20 cellular contexts compared by ENCODE assay signal in genomic region chr3:13221491-13221890, GRCh38.
A peak's percentile ranks its signal among the peaks of the same experiment; 100 is the strongest.
DNase-seq lines count a peak whose midpoint lies in the region; FAIRE-seq and TF ChIP-seq lines count a peak whose summit lies in the region.
"Had no signal": no experiment of that assay in that cellular context is flagged by ENCODE, and none has a peak within 500 bp of the region (broad histone marks: within the 10 kb centered on the region; RNA-seq: fewer than 3 reads in every experiment).

No MANE protein-coding gene starts in this region.

- peak overlapping the region; percentile 80 for H3K18ac ChIP-seq in neuronal stem cell (ENCODE audit: low read length)

- no peaks in the 10 kb centered on the region for H3K36me3 Mint-ChIP-seq in T-helper 2 cell treated with Interferon-gamma antibody and Interleukin-4, amounts not matched to agents 5 μg/mL and 100 μg/mL, for 36 hours (ENCODE audit: low read depth)
- H3K36me3 Mint-ChIP-seq: CD4-positive, CD25-positive, alpha-beta regulatory T cell; CD8-positive, alpha-beta memory T cell had no signal

- no peaks in the 10 kb centered on the region for H3F3A ChIP-seq in MM.1S (ENCODE audit: insufficient read depth, low read length)

- peaks cover 4% of the 10 kb centered on the region for H3K4me1 Mint-ChIP-seq in T-helper 2 cell treated with Interferon-gamma antibody and Interleukin-4, amounts not matched to agents 5 μg/mL and 100 μg/mL, for 36 hours (ENCODE audit: low read depth)
- H3K4me1 Mint-ChIP-seq: CD8-positive, alpha-beta memory T cell had no signal

- no peak overlapping the region for H3K9ac ChIP-seq in BLaER1
- H3K9ac ChIP-seq in kidney (ENCODE audit: low read length in 2 of 2) = no peak overlapping the region
- no peak overlapping the region for H3K9ac ChIP-seq in neuronal stem cell (ENCODE audit: low read depth, low read length, poor library complexity)
- no peak overlapping the region for H3K9ac ChIP-seq in MM.1S (ENCODE audit: low read length)
- H3K9ac ChIP-seq: GM23248 had no signal

- H3K27me3 ChIP-seq in BLaER1 = no peaks in the 10 kb centered on the region
- no peaks in the 10 kb centered on the region for H3K27me3 ChIP-seq in neuronal stem cell (ENCODE audit: control insufficient read depth in 3 of 3, insufficient read depth in 3 of 3, low read depth in 1 of 3, low read length in 3 of 3)
- no peaks in the 10 kb centered on the region for H3K27me3 ChIP-seq in MM.1S (replicated peaks; ENCODE audit: insufficient read depth, low read length)

- H4K20me1 ChIP-seq in BLaER1 = no peaks in the 10 kb centered on the region
- H4K20me1 ChIP-seq in OCI-LY7 (ENCODE audit: insufficient read depth, low read length) = no peaks in the 10 kb centered on the region
- H4K20me1 ChIP-seq in MM.1S (ENCODE audit: insufficient read depth, low read length) = no peaks in the 10 kb centered on the region

- TF ChIP-seq CTCF in kidney (IDR thresholded peaks at IDR 0.05; ENCODE audit: borderline replicate concordance, extremely low read depth, insufficient read depth) (no peak), OCI-LY7 (conservative IDR thresholded peaks at IDR 0.05; ENCODE audit: low read length) (no peak), MM.1S (IDR thresholded peaks at IDR 0.05; ENCODE audit: low read length) (no peak)

- H2AFZ ChIP-seq in neuronal stem cell (ENCODE audit: low read length) = no peak overlapping the region
- H2AFZ ChIP-seq in OCI-LY7 (ENCODE audit: low read length) = no peak overlapping the region
- H2AFZ ChIP-seq in MM.1S (ENCODE audit: low read length) = no peak overlapping the region
- H2AFZ ChIP-seq: GM23248 had no signal

- peak overlapping the region; percentile 43 for H2BK120ac ChIP-seq in neuronal stem cell (ENCODE audit: low read depth, low read length)

- H3K9me3 ChIP-seq in BLaER1 = no peaks in the 10 kb centered on the region
- no peaks in the 10 kb centered on the region for H3K9me3 ChIP-seq in kidney (ENCODE audit: control insufficient read depth in 1 of 2, low read length in 2 of 2)
- no peaks in the 10 kb centered on the region for H3K9me3 ChIP-seq in neuronal stem cell (replicated peaks in 1 of 2; ENCODE audit: control insufficient read depth in 2 of 2, insufficient read depth in 1 of 2, low read depth in 1 of 2, low read length in 2 of 2)
- no peaks in the 10 kb centered on the region for H3K9me3 ChIP-seq in OCI-LY7 (ENCODE audit: low read length)
- H3K9me3 ChIP-seq in MM.1S (replicated peaks; ENCODE audit: insufficient read depth, low read length) = no peaks in the 10 kb centered on the region
- H3K9me3 ChIP-seq: HAP-1 had no signal

- H3K27ac Mint-ChIP-seq in T-helper 2 cell treated with Interferon-gamma antibody and Interleukin-4, amounts not matched to agents 5 μg/mL and 100 μg/mL, for 36 hours = peak overlapping the region; percentile 41
- H3K27ac Mint-ChIP-seq: CD4-positive, CD25-positive, alpha-beta regulatory T cell; CD8-positive, alpha-beta memory T cell had no signal

- H3K4me3 ChIP-seq in BLaER1 (no peak overlapping the region), kidney (ENCODE audit: low read length in 2 of 2) (no peak overlapping the region), neuronal stem cell (ENCODE audit: low read length in 2 of 2) (no peak overlapping the region), OCI-LY7 (ENCODE audit: low read depth, low read length, poor library complexity, severe bottlenecking) (no peak overlapping the region), MM.1S (ENCODE audit: low read length) (no peak overlapping the region)
- H3K4me3 ChIP-seq: GM12878, GM23248, HAP-1 had no signal

- CTCF ChIA-PET in OCI-LY7 (lab: Charles Lee; ENCODE audit: unreplicated experiment) = no interaction called here

- FAIRE-seq in kidney (lab: Jason Lieb, UNC) = no peak
- FAIRE-seq: GM12878, GM19239 had no signal

- no peaks in the 10 kb centered on the region for H3K27me3 Mint-ChIP-seq in T-helper 2 cell treated with Interferon-gamma antibody and Interleukin-4, amounts not matched to agents 5 μg/mL and 100 μg/mL, for 36 hours (ENCODE audit: low read depth)

- peak overlapping the region; percentile 56 for H3K14ac ChIP-seq in neuronal stem cell (ENCODE audit: low read length)

- intact Hi-C loops in kidney (cut with DNase I) = no loop called here
- intact Hi-C loops in OCI-LY7 (cut with micrococcal nuclease; ENCODE audit: unreplicated experiment) = no loop called here

- no peaks in the 10 kb centered on the region for H3K79me2 ChIP-seq in OCI-LY7 (ENCODE audit: insufficient read depth, low read depth, low read length)
- no peaks in the 10 kb centered on the region for H3K79me2 ChIP-seq in MM.1S (ENCODE audit: low read length)

- no peaks in the 10 kb centered on the region for H3K9me3 Mint-ChIP-seq in T-helper 2 cell treated with Interferon-gamma antibody and Interleukin-4, amounts not matched to agents 5 μg/mL and 100 μg/mL, for 36 hours
- H3K9me3 Mint-ChIP-seq: CD8-positive, alpha-beta memory T cell had no signal

- H3K9me2 ChIP-seq in OCI-LY7 (ENCODE audit: insufficient read depth, low read length) (no peaks in the 10 kb centered on the region), MM.1S (replicated peaks; ENCODE audit: insufficient read depth, low read length) (no peaks in the 10 kb centered on the region)

- H4K91ac ChIP-seq in neuronal stem cell (ENCODE audit: low read depth, low read length, poor library complexity) = no peak overlapping the region

- no peak for DNase-seq in T-helper 2 cell treated with Interferon-gamma antibody and Interleukin-4, amounts not matched to agents 5 μg/mL and 100 μg/mL, for 36 hours (ENCODE audit: low spot score)
- no peak for DNase-seq in T-helper 2 cell
- peak; percentile 51 for DNase-seq in kidney
- no peak for DNase-seq in neuronal stem cell (ENCODE audit: low spot score)
- no peak for DNase-seq in OCI-LY7 (ENCODE audit: low spot score)
- DNase-seq in MM.1S = no peak
- DNase-seq: 8988T; C1 segment of cervical spinal cord; CD4-positive, CD25-positive, alpha-beta regulatory T cell; COR-L47; DMS 273 treated with DMSO at 0.1 percent for 48 hours; DMS53; DND-41; EL; GM23248 had no signal

- no peak overlapping the region for H3K23ac ChIP-seq in neuronal stem cell (ENCODE audit: low read depth, low read length, poor library complexity)

- H2BK12ac ChIP-seq in neuronal stem cell (ENCODE audit: low read length) = no peak overlapping the region

- H3K4me2 ChIP-seq in BLaER1 = peak overlapping the region; percentile 80
- no peak overlapping the region for H3K4me2 ChIP-seq in neuronal stem cell (ENCODE audit: insufficient read depth, low read length, poor library complexity, severe bottlenecking)
- H3K4me2 ChIP-seq in OCI-LY7 (ENCODE audit: low read length) = no peak overlapping the region
- H3K4me2 ChIP-seq in MM.1S (ENCODE audit: low read depth, low read length) = no peak overlapping the region

- H3K79me1 ChIP-seq in neuronal stem cell (ENCODE audit: low read depth, low read length) = peaks cover 3% of the 10 kb centered on the region

- POLR2A ChIA-PET in OCI-LY7 (lab: Charles Lee) = no interaction called here

- no TSS peak for BruUV-seq in OCI-LY7 (replicated peaks; lab: Mats Ljungman, UMichigan)

- no peak overlapping the region for H2BK15ac ChIP-seq in neuronal stem cell (ENCODE audit: low read length)

- peak overlapping the region; percentile 56 for H2AK5ac ChIP-seq in neuronal stem cell (ENCODE audit: low read depth, low read length)

- no CpG with 5 or more reads among the region's 14 CpGs for WGBS in neuronal stem cell (ENCODE audit: extremely low coverage in 2 of 2, insufficient read length in 2 of 2, insufficient replicate concordance in 1 of 2), 2 donors

- no peak overlapping the region for H3K4me3 Mint-ChIP-seq in T-helper 2 cell treated with Interferon-gamma antibody and Interleukin-4, amounts not matched to agents 5 μg/mL and 100 μg/mL, for 36 hours
- H3K4me3 Mint-ChIP-seq: CD4-positive, CD25-positive, alpha-beta regulatory T cell; CD8-positive, alpha-beta memory T cell had no signal

- no peak overlapping the region for H3K4ac ChIP-seq in neuronal stem cell (ENCODE audit: low read length)

- H3K36me3 ChIP-seq in BLaER1 (no peaks in the 10 kb centered on the region), kidney (ENCODE audit: control insufficient read depth in 1 of 2, insufficient read depth in 2 of 2, low read length in 2 of 2) (no peaks in the 10 kb centered on the region), neuronal stem cell (replicated peaks in 1 of 2; ENCODE audit: control insufficient read depth in 2 of 2, insufficient read depth in 2 of 2, low read length in 2 of 2) (no peaks in the 10 kb centered on the region), OCI-LY7 (ENCODE audit: insufficient read depth, low read length) (no peaks in the 10 kb centered on the region), MM.1S (replicated peaks; ENCODE audit: insufficient read depth, low read length) (no peaks in the 10 kb centered on the region)
- H3K36me3 ChIP-seq: HAP-1 had no signal

- no peak overlapping the region for H2BK5ac ChIP-seq in neuronal stem cell (ENCODE audit: low read length)

- no peak overlapping the region for H4K8ac ChIP-seq in neuronal stem cell (ENCODE audit: low read depth, low read length)

- no peak overlapping the region for H3K27ac ChIP-seq in BLaER1
- no peak overlapping the region for H3K27ac ChIP-seq in kidney (ENCODE audit: low read depth in 2 of 2, low read length in 2 of 2)
- no peak overlapping the region for H3K27ac ChIP-seq in neuronal stem cell (replicated peaks; ENCODE audit: low read length)
- no peak overlapping the region for H3K27ac ChIP-seq in OCI-LY7 (ENCODE audit: low read depth, low read length, poor library complexity, severe bottlenecking)
- no peak overlapping the region for H3K27ac ChIP-seq in MM.1S (ENCODE audit: low read length)
- H3K27ac ChIP-seq: GM23248 had no signal

- peaks cover 62% of the 10 kb centered on the region for H3K4me1 ChIP-seq in BLaER1
- no peaks in the 10 kb centered on the region for H3K4me1 ChIP-seq in kidney (ENCODE audit: control insufficient read depth in 1 of 2, insufficient read depth in 1 of 2, low read depth in 1 of 2, low read length in 2 of 2)
- H3K4me1 ChIP-seq in neuronal stem cell (ENCODE audit: control insufficient read depth in 2 of 2, insufficient read depth in 1 of 2, low read depth in 1 of 2, low read length in 2 of 2) = peaks cover 0 to 13% of the 10 kb centered on the region in 2 donors
- no peaks in the 10 kb centered on the region for H3K4me1 ChIP-seq in OCI-LY7 (ENCODE audit: insufficient read depth, low read length, poor library complexity, severe bottlenecking)
- H3K4me1 ChIP-seq in MM.1S (ENCODE audit: low read length) = no peaks in the 10 kb centered on the region
- H3K4me1 ChIP-seq: HAP-1 had no signal
